8 cellular contexts compared by ENCODE assay signal in the genomic region with DNA sequence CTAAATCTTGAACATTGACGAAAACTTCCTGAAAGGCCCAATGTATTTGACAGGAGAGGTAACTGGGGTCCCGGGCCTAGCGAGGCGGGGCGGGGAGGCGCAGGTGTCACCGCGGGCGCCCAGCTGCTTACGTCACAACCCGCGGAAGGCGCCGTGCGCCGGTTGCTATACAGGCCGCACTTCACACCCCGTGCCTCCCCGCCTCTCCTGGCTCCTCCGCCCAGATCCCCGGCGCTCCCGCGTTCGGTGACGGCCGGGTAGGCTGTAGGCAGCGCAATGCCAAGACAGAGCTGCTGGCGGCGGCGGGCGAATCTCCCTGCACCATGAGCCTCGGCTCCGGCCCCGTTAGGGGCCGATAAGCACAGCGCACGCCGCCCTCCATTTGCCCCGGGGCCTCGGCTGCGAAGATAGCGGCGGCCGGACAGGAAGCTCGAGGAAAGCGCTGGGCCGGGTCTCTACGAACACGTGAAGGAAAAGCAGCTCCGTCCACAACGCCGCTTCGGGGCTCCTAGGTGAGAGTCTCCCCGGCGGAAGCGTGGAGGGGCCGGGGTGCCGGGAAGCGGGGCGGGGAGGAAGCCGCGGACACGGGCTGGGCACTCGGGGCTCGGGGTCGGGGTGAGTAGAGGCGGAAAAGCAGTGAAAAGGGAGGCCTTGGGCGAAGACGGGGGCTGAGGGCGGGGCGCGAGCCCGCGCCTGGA. TPM values are rescaled to one million over a fixed set of nuclear protein-coding genes. Genes with fewer than 3 reads are reported as not detected.
A peak's percentile ranks its signal among the peaks of the same experiment; 100 is the strongest.
DNase-seq lines count a peak whose midpoint lies in the region; ATAC-seq, FAIRE-seq and TF ChIP-seq lines count a peak whose summit lies in the region.

A gene with protein sequence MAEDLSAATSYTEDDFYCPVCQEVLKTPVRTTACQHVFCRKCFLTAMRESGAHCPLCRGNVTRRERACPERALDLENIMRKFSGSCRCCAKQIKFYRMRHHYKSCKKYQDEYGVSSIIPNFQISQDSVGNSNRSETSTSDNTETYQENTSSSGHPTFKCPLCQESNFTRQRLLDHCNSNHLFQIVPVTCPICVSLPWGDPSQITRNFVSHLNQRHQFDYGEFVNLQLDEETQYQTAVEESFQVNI (plus strand): TSS at position 151 of the 698 bp plus-strand sequence. CDS start 903 bp downstream, outside the sequence.

- H3K56ac ChIP-seq in H1 (replicated peaks; ENCODE audit: insufficient read length, low read depth, low read length), result no peak within 1 kb of the TSS
- H3K56ac ChIP-seq in mesendoderm (ENCODE audit: low read length), result peak within 1 kb of the TSS; percentile 99

- H2AK5ac ChIP-seq in H1 (ENCODE audit: low read depth, low read length) (no peak within 1 kb of the TSS), mesendoderm (ENCODE audit: low read length) (no peak within 1 kb of the TSS)

- no peak for TF ChIP-seq CTCF in H1 (IDR thresholded peaks at IDR 0.05; ENCODE audit: control extremely low read depth in 1 of 3, insufficient read depth in 1 of 3, low read depth in 1 of 3, low read length in 3 of 3)

- H3K23me2 ChIP-seq in H1 (ENCODE audit: low read depth, low read length), result peaks cover 5% of the 10 kb centered on the region; the same call in 1 of the 2 replicates

- FAIRE-seq in H1 (lab: Jason Lieb, UNC), result no peak

- no peak for TF ChIP-seq EP300 in H1 (IDR thresholded peaks at IDR 0.05; ENCODE audit: borderline replicate concordance in 1 of 2, low read depth in 2 of 2, low read length in 2 of 2)

- peak within 1 kb of the TSS; percentile 18 for H4K5ac ChIP-seq in H1 (ENCODE audit: insufficient read length, low read depth, low read length)
- no peak within 1 kb of the TSS for H4K5ac ChIP-seq in mesendoderm (ENCODE audit: low read length)

- peak within 1 kb of the TSS; percentile 52 for H4K91ac ChIP-seq in H1 (replicated peaks; ENCODE audit: insufficient read length, low read length)

- H3K4me3 ChIP-seq in H1 (ENCODE audit: extremely low read depth in 1 of 4, insufficient read depth in 2 of 4, low read depth in 3 of 4, low read length in 4 of 4) (peak within 1 kb of the TSS; percentile 84 to 92 (median 88)), mesendoderm (ENCODE audit: low read length) (peak within 1 kb of the TSS; percentile 63)

- H2BK12ac ChIP-seq in H1 (ENCODE audit: low read depth, low read length), result peak within 1 kb of the TSS; percentile 93; the same call in 1 of the 2 replicates

- 3% methylated on average over 51 of the region's 75 CpGs; no CpG with 5 or more reads in 1 of the 2 experiments for WGBS in H1 (ENCODE audit: extremely low coverage in 1 of 2, insufficient coverage in 1 of 2, insufficient read length in 1 of 2, insufficient replicate concordance in 2 of 2, low coverage in 1 of 2, low lambda C conversion rate in 2 of 2, missing lambda C conversion rate in 1 of 2), 2 experiments
- WGBS in mesendoderm (ENCODE audit: extremely low coverage, insufficient coverage, low lambda C conversion rate), result no CpG with 5 or more reads among the region's 75 CpGs

- CTCF ChIA-PET in H1 (lab: Charles Lee; ENCODE audit: partially characterized antibody), result interaction anchor here (0.6 kb wide), 1 partner anchor 216 kb away, joined by 5 read pairs; no protein-coding TSS in a partner anchor

- H3K23ac ChIP-seq in H1 (ENCODE audit: insufficient read length) (no peak within 1 kb of the TSS), mesendoderm (ENCODE audit: low read length) (no peak within 1 kb of the TSS)

- peak within 1 kb of the TSS; percentile 80 to 85 for H3K4me2 ChIP-seq in H1 (ENCODE audit: insufficient read depth in 1 of 2, low read depth in 2 of 2, low read length in 2 of 2)
- peak within 1 kb of the TSS; percentile 64 for H3K4me2 ChIP-seq in mesendoderm (ENCODE audit: low read length)

- H3K27ac ChIP-seq in H1 (ENCODE audit: low read depth, low read length) (peak within 1 kb of the TSS; percentile 91), mesendoderm (ENCODE audit: low read depth, low read length) (peak within 1 kb of the TSS; percentile 100)

- H3K4ac ChIP-seq in H1 (replicated peaks; ENCODE audit: insufficient read length, low read depth, low read length) (no peak within 1 kb of the TSS), mesendoderm (ENCODE audit: low read depth, low read length) (peak within 1 kb of the TSS; percentile 82)

- H3K79me1 ChIP-seq in H1 (ENCODE audit: low read depth, low read length) (peaks cover 8% of the 10 kb centered on the region), mesendoderm (ENCODE audit: low read length) (peaks cover 9% of the 10 kb centered on the region)

- peak within 1 kb of the TSS; percentile 72 for H2AFZ ChIP-seq in H1 (ENCODE audit: low read length)

- POLR2A ChIA-PET in H1 (lab: Charles Lee; ENCODE audit: partially characterized antibody), result interaction anchor here (0.7 to 1.6 kb wide), 11 partner anchors 8 to 304 kb away, joined by 3 to 10 read pairs (median 4); a partner anchor contains a TSS

- H3K36me3 ChIP-seq in H1 (ENCODE audit: control insufficient read depth in 2 of 4, insufficient read depth in 4 of 4, low read length in 3 of 4) (peaks cover 0 to 10% (median 0%) of the 10 kb centered on the region in 4 experiments; a peak in 1 of 8 replicates), mesendoderm (ENCODE audit: control insufficient read depth, insufficient read depth, low read length) (peaks cover 1% of the 10 kb centered on the region)

- H4K8ac ChIP-seq in H1 (ENCODE audit: extremely low read depth, insufficient read depth, low read length) (peak within 1 kb of the TSS; percentile 98), mesendoderm (ENCODE audit: low read depth, low read length) (peak within 1 kb of the TSS; percentile 68)

- no peak for TF ChIP-seq RAD21 in H1 (IDR thresholded peaks at IDR 0.05 in 1 of 2, conservative IDR thresholded peaks at IDR 0.05 in 1 of 2; ENCODE audit: low read depth in 2 of 2, low read length in 2 of 2)

- peak; percentile 48 for ATAC-seq in GM21360 (IDR thresholded peaks at IDR 0.05; ENCODE audit: unreplicated experiment)

- peak; percentile 79 to 94 for TF ChIP-seq POLR2A in H1 (IDR thresholded peaks at IDR 0.05; ENCODE audit: control extremely low read depth in 1 of 2, low read depth in 2 of 2, low read length in 2 of 2)

- no peak within 1 kb of the TSS for H3K14ac ChIP-seq in H1 (ENCODE audit: insufficient read length)

- H3K9me3 ChIP-seq in H1 (ENCODE audit: insufficient read depth in 2 of 2, low read depth in 1 of 2, low read length in 1 of 2), result no peaks in the 10 kb centered on the region

- H3K18ac ChIP-seq in H1 (ENCODE audit: extremely low read depth, low read length), result peak within 1 kb of the TSS; percentile 96
- H3K18ac ChIP-seq in mesendoderm (ENCODE audit: low read length), result peak within 1 kb of the TSS; percentile 96

- H4K20me1 ChIP-seq in H1 (replicated peaks in 1 of 2; ENCODE audit: control insufficient read depth in 1 of 2, insufficient read depth in 2 of 2, low read length in 2 of 2), result peaks cover 6 to 11% of the 10 kb centered on the region in 2 experiments

- H2BK120ac ChIP-seq in H1 (replicated peaks; ENCODE audit: low read depth, low read length), result no peak within 1 kb of the TSS
- peak within 1 kb of the TSS; percentile 31 for H2BK120ac ChIP-seq in mesendoderm (ENCODE audit: low read depth, low read length)

- peaks cover 22 to 38% of the 10 kb centered on the region in 2 experiments for H3K79me2 ChIP-seq in H1 (ENCODE audit: control insufficient read depth in 1 of 2, insufficient read depth in 2 of 2, low read length in 2 of 2)
- peaks cover 35% of the 10 kb centered on the region for H3K79me2 ChIP-seq in mesendoderm (ENCODE audit: control insufficient read depth, insufficient read depth, low read length)

- no peak within 1 kb of the TSS for H2BK20ac ChIP-seq in H1 (ENCODE audit: low read length)

- H3K9ac ChIP-seq in H1 (replicated peaks in 1 of 4; ENCODE audit: extremely low read depth in 1 of 4, low read depth in 3 of 4, low read length in 3 of 4) (peak within 1 kb of the TSS; percentile 82 to 94 (median 90)), mesendoderm (ENCODE audit: low read length) (peak within 1 kb of the TSS; percentile 97)

- H2BK15ac ChIP-seq in H1 (ENCODE audit: low read length), result no peak within 1 kb of the TSS
- H2BK15ac ChIP-seq in mesendoderm (replicated peaks; ENCODE audit: low read depth), result peak within 1 kb of the TSS; percentile 14

- H3K4me1 ChIP-seq in H1 (replicated peaks in 1 of 4; ENCODE audit: control insufficient read depth in 3 of 4, insufficient read depth in 4 of 4, low read length in 3 of 4), result peaks cover 0 to 3% (median 3%) of the 10 kb centered on the region in 4 experiments; a peak in 3 of 7 replicates
- peaks cover 3% of the 10 kb centered on the region for H3K4me1 ChIP-seq in mesendoderm (ENCODE audit: control insufficient read depth, low read depth, low read length)

- peak; percentile 49 for DNase-seq in CMK (ENCODE audit: low read depth)
- DNase-seq in HT1080 (ENCODE audit: low read depth), result peak; percentile 76
- peak; percentile 75 to 82 for DNase-seq in NOMO-1 (lab: John Stamatoyannopoulos, UW; ENCODE audit: unreplicated experiment in 2 of 2)
- DNase-seq in activated CD8-positive, alpha-beta memory T cell treated with anti-CD3 and anti-CD28 coated beads for 4 hours (ENCODE audit: low read depth in 2 of 2), result peak; percentile 62 to 76
- peak; percentile 66 to 86 for DNase-seq in H1 (ENCODE audit: low read depth in 1 of 2, low spot score in 2 of 2)
- DNase-seq in mesendoderm, result peak; percentile 92
- peak; percentile 65 for DNase-seq in stimulated activated CD8-positive, alpha-beta memory T cell treated with anti-CD3 and anti-CD28 coated beads, Interleukin-15, amount 100 ng/mL, for 1 hour (ENCODE audit: low read depth)

- no peaks in the 10 kb centered on the region for H3K27me3 ChIP-seq in H1 (replicated peaks in 1 of 4; ENCODE audit: control insufficient read depth in 3 of 4, extremely low read depth in 1 of 4, insufficient read depth in 3 of 4, low read length in 3 of 4)
- no peaks in the 10 kb centered on the region for H3K27me3 ChIP-seq in mesendoderm (ENCODE audit: insufficient read depth, low read length, poor library complexity)

- peak within 1 kb of the TSS; percentile 97 for H2BK5ac ChIP-seq in H1 (ENCODE audit: low read depth, low read length)
- H2BK5ac ChIP-seq in mesendoderm (ENCODE audit: low read length), result peak within 1 kb of the TSS; percentile 91

RNA-seq across cellular contexts. Expression of the gene that starts here (rescaled TPM):
- 52.9 and 66.3 TPM in 2 replicates for total RNA-seq in HT1080 (2014; rRNA removed; shearing (Covaris generic))
- 57.4 and 68.4 TPM in 2 replicates for polyA plus RNA-seq in HT1080 (2015; cell fraction: cytosol; rRNA removed)
- 44.5 and 63.1 TPM in 2 replicates for polyA plus RNA-seq in HT1080 (2015; cell fraction: nucleus; rRNA removed)
- 91.3 and 109 TPM in 2 replicates for total RNA-seq in H1 (2021; fragmentation: NEBNext Ultra II Directional; extraction: Animal tissue kit (Norgen Biotek cat#: 25700))
- 29.2 and 43.1 TPM in 2 replicates for polyA plus RNA-seq in H1 (2011; rRNA removed)
- 46.0 TPM for polyA plus RNA-seq in H1 (2011; cell fraction: cytosol; rRNA removed)
- polyA plus RNA-seq in H1 (2011; cell fraction: nucleus; rRNA removed), result 95.6 TPM
- polyA plus RNA-seq in H1 (2012, experiment 1 of 2), result 43.0 to 61.9 TPM (median 57.7 TPM) in 4 replicates
- polyA plus RNA-seq in H1 (2012, experiment 2 of 2), result 2.9 TPM
- polyA plus RNA-seq in H1 (2013, experiment 1 of 2), result 45.1 TPM
- 45.0 TPM for polyA plus RNA-seq in H1 (2013, experiment 2 of 2)
- polyA minus RNA-seq in H1 (2011; rRNA and poly(A)+ RNA removed), result 48.2 and 68.1 TPM in 2 replicates
- 139 TPM for polyA minus RNA-seq in H1 (2011; cell fraction: cytosol; rRNA and poly(A)+ RNA removed)
- 76.3 TPM for polyA minus RNA-seq in H1 (2011; cell fraction: nucleus; rRNA and poly(A)+ RNA removed)
- polyA plus RNA-seq in mesendoderm (2013, experiment 1 of 2), result 57.7 TPM
- 57.6 TPM for polyA plus RNA-seq in mesendoderm (2013, experiment 2 of 2)

Comparison
In these comparisons a context has a peak if more than half of its experiments do, and no peak if none do; other contexts are left out.
1. Peak in every context shown above with its lines: DNase-seq, ATAC-seq, H3K4me3 ChIP-seq and H3K27ac ChIP-seq.